In genomic region chr16:4176794-4177438, GRCh38 we compare ENCODE assay signal across 10 cellular contexts.
DNase-seq lines count a peak whose midpoint lies in the region; ATAC-seq and TF ChIP-seq lines count a peak whose summit lies in the region.
"Had no signal": no experiment of that assay in that cellular context is flagged by ENCODE, and none has a peak within 500 bp of the region (broad histone marks: within the 10 kb centered on the region; RNA-seq: fewer than 3 reads in every experiment).

No MANE protein-coding gene starts in this region.

- H3K27me3 ChIP-seq in HL-60 (ENCODE audit: insufficient read depth, poor library complexity, severe bottlenecking) (no peaks in the 10 kb centered on the region), adipocyte (replicated peaks; ENCODE audit: control insufficient read depth, insufficient read depth, low read length) (no peaks in the 10 kb centered on the region)
- H3K27me3 ChIP-seq: upper lobe of left lung had no signal

- no peaks in the 10 kb centered on the region for H3K36me3 Mint-ChIP-seq in mesothelial cell of epicardium

- no peaks in the 10 kb centered on the region for H3K9me3 ChIP-seq in adipocyte (ENCODE audit: control insufficient read depth, low read length)
- H3K9me3 ChIP-seq: upper lobe of left lung had no signal

- peak; percentile 75 for ATAC-seq in GM18511 (IDR thresholded peaks at IDR 0.05; ENCODE audit: unreplicated experiment)
- no peak for ATAC-seq in GM21381 (IDR thresholded peaks at IDR 0.05; ENCODE audit: unreplicated experiment)

- DNase-seq in HL-60 (ENCODE audit: low read depth in 1 of 2, low spot score in 1 of 2) (peak; percentile 61 to 66), adipocyte (ENCODE audit: low read depth) (peak; percentile 54), myocyte (ENCODE audit: low read depth) (peak; percentile 59), mesothelial cell of epicardium (ENCODE audit: low spot score in 2 of 2, unreplicated experiment in 2 of 2) (no peak), foreskin melanocyte (no peak), HUDEP-2 (lab: John Stamatoyannopoulos, UW; ENCODE audit: unreplicated experiment in 76 of 76) (no peak)
- DNase-seq: upper lobe of left lung had no signal

- no peak for TF ChIP-seq CTCF in HL-60 (IDR thresholded peaks at IDR 0.05; ENCODE audit: insufficient read depth, low read length)
- no peak for TF ChIP-seq CTCF in mesothelial cell of epicardium (IDR thresholded peaks at IDR 0.05; ENCODE audit: unreplicated experiment)

- H3K36me3 ChIP-seq in adipocyte (ENCODE audit: control insufficient read depth, insufficient read depth, low read length, severe bottlenecking) = no peaks in the 10 kb centered on the region
- H3K36me3 ChIP-seq: upper lobe of left lung had no signal

- H3K27ac ChIP-seq in HL-60 (replicated peaks) = no peak overlapping the region
- H3K27ac ChIP-seq: upper lobe of left lung had no signal

- H3K27me3 Mint-ChIP-seq in mesothelial cell of epicardium (ENCODE audit: low read depth) = no peaks in the 10 kb centered on the region

- H3K27ac Mint-ChIP-seq in mesothelial cell of epicardium = no peak overlapping the region
- H3K27ac Mint-ChIP-seq: nephron had no signal

- no peak overlapping the region for H3K4me3 Mint-ChIP-seq in mesothelial cell of epicardium
- H3K4me3 Mint-ChIP-seq: nephron had no signal

- H3K9ac ChIP-seq in adipocyte (ENCODE audit: low read length) = no peak overlapping the region

- peaks cover 9% of the 10 kb centered on the region for H3K4me1 ChIP-seq in adipocyte (ENCODE audit: control insufficient read depth, insufficient read depth, low read length)
- H3K4me1 ChIP-seq: upper lobe of left lung had no signal

- H3K4me3 ChIP-seq in HL-60 (replicated peaks; ENCODE audit: insufficient read depth, low read length) (no peak overlapping the region), adipocyte (ENCODE audit: low read length) (no peak overlapping the region)
- H3K4me3 ChIP-seq: upper lobe of left lung had no signal

- no peaks in the 10 kb centered on the region for H3K9me3 Mint-ChIP-seq in mesothelial cell of epicardium
- H3K9me3 Mint-ChIP-seq: nephron had no signal

- H3K4me1 Mint-ChIP-seq in mesothelial cell of epicardium = no peaks in the 10 kb centered on the region

Comparison
In these comparisons a context has a peak if more than half of its experiments do, and no peak if none do; other contexts are left out.
1. DNase-seq: peak in HL-60 (2 of 2), adipocyte (single experiment) and myocyte (single experiment); none in mesothelial cell of epicardium (0 of 2), foreskin melanocyte (single experiment) and HUDEP-2 (0 of 76).